15 cellular contexts compared by ENCODE assay signal in the genomic region with DNA sequence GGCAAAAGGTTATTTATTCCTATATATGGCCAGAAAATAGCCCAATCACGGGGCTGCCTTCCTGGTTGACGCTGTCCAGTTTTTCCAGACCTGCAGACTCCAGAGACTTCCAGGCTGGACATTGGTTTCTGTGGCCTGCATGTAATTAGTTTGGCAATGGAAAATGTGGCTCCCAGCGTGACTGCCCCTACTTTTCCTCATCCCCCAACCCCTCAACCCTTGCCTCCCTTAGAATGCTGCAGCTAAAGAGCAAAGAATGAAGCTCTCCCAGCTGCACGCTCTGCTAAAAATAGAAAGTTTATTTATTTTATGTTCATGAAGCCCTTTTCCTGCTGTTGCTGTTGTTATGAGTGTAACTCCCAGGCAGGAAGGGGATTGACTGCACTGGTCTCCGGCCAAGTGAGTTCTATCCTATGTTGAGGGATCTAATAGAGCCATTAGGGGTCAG. TPM values are rescaled to one million over a fixed set of nuclear protein-coding genes. Genes with fewer than 3 reads are reported as not detected.
A peak's percentile ranks its signal among the peaks of the same experiment; 100 is the strongest.
DNase-seq lines count a peak whose midpoint lies in the region; ATAC-seq and TF ChIP-seq lines count a peak whose summit lies in the region.
"Had no signal": no experiment of that assay in that cellular context is flagged by ENCODE, and none has a peak within 500 bp of the region (broad histone marks: within the 10 kb centered on the region; RNA-seq: fewer than 3 reads in every experiment).

No MANE protein-coding gene starts in this region.

- peak overlapping the region in 2 of 4 donors; percentile 23 to 49 for H3K27ac ChIP-seq in body of pancreas
- H3K27ac ChIP-seq in spleen: peak overlapping the region in 7 of 8 donors; percentile 45 to 70 (median 58)
- H3K27ac ChIP-seq in osteoblast (ENCODE audit: low read depth, low read length): no peak overlapping the region
- H3K27ac ChIP-seq: GM23248, PC-9 had no signal

- no peak overlapping the region for H3K4me3 Mint-ChIP-seq in activated CD4-positive, alpha-beta T cell treated with anti-CD3 and anti-CD28 coated beads, Interleukin-2, amount 10 ng/mL, durations not matched to agents 24 days and 14 days
- H3K4me3 Mint-ChIP-seq: activated CD8-positive, alpha-beta memory T cell treated with anti-CD3 and anti-CD28 coated beads, Interleukin-2, amount 10 ng/mL, durations not matched to agents 7 days and 5 days; CD8-positive, alpha-beta T cell had no signal

- no peaks in the 10 kb centered on the region for H3K36me3 ChIP-seq in body of pancreas (replicated peaks in 1 of 2; ENCODE audit: insufficient read depth in 1 of 2, low read depth in 2 of 2)
- H3K36me3 ChIP-seq in spleen: no peaks in the 10 kb centered on the region
- no peaks in the 10 kb centered on the region for H3K36me3 ChIP-seq in osteoblast (ENCODE audit: insufficient read depth, low read length)

- no peaks in the 10 kb centered on the region for H3K79me2 ChIP-seq in osteoblast (ENCODE audit: insufficient read depth, low read length)

- H3K27me3 Mint-ChIP-seq in activated CD4-positive, alpha-beta T cell treated with anti-CD3 and anti-CD28 coated beads, Interleukin-2, amount 10 ng/mL, durations not matched to agents 24 days and 14 days: no peaks in the 10 kb centered on the region

- H3K27ac Mint-ChIP-seq in activated CD4-positive, alpha-beta T cell treated with anti-CD3 and anti-CD28 coated beads, Interleukin-2, amount 10 ng/mL, durations not matched to agents 24 days and 14 days: no peak overlapping the region
- H3K27ac Mint-ChIP-seq: activated CD8-positive, alpha-beta memory T cell treated with anti-CD3 and anti-CD28 coated beads, Interleukin-2, amount 10 ng/mL, durations not matched to agents 7 days and 5 days; CD8-positive, alpha-beta T cell; progenitor cell of endocrine pancreas had no signal

- TF ChIP-seq CTCF in body of pancreas (IDR thresholded peaks at IDR 0.05) (no peak), spleen (IDR thresholded peaks at IDR 0.05 in 8 of 11, conservative IDR thresholded peaks at IDR 0.05 in 3 of 11) (no peak), osteoblast (IDR thresholded peaks at IDR 0.05; ENCODE audit: extremely low read depth, low read depth, low read length) (no peak)

- intact Hi-C loops in body of pancreas (cut with DNase I) (loop anchor here (10.0 kb wide), 1 partner anchor 46 kb away; no protein-coding TSS in a partner anchor), spleen (cut with DNase I; ENCODE audit: low total_unique reads) (no loop called here)
- intact Hi-C loops in activated CD4-positive, alpha-beta T cell treated with anti-CD3 and anti-CD28 coated beads, Interleukin-2, amount 10 ng/mL, durations not matched to agents 24 days and 14 days (cut with micrococcal nuclease): no loop called here

- no peak overlapping the region for H2AFZ ChIP-seq in osteoblast (ENCODE audit: low read length)
- H2AFZ ChIP-seq: GM23248, PC-9 had no signal

- ATAC-seq in body of pancreas (peak; percentile 42), left lobe of liver (peak; percentile 47)
- ATAC-seq: activated CD8-positive, alpha-beta memory T cell treated with anti-CD3 and anti-CD28 coated beads, Interleukin-2, amount 10 ng/mL, durations not matched to agents 7 days and 5 days; CD8-positive, alpha-beta T cell had no signal

- H3K36me3 Mint-ChIP-seq in activated CD4-positive, alpha-beta T cell treated with anti-CD3 and anti-CD28 coated beads, Interleukin-2, amount 10 ng/mL, durations not matched to agents 24 days and 14 days (ENCODE audit: low read depth): no peaks in the 10 kb centered on the region
- H3K36me3 Mint-ChIP-seq: activated CD8-positive, alpha-beta memory T cell treated with anti-CD3 and anti-CD28 coated beads, Interleukin-2, amount 10 ng/mL, durations not matched to agents 7 days and 5 days; CD8-positive, alpha-beta T cell had no signal

- no peaks in the 10 kb centered on the region for H3K4me1 ChIP-seq in body of pancreas
- peaks cover 0 to 66% (median 34%) of the 10 kb centered on the region in 6 donors for H3K4me1 ChIP-seq in spleen
- H3K4me1 ChIP-seq in osteoblast (ENCODE audit: insufficient read depth, low read length): no peaks in the 10 kb centered on the region

- no peaks in the 10 kb centered on the region for H4K20me1 ChIP-seq in osteoblast (ENCODE audit: insufficient read depth, low read length)

- H3K9me3 Mint-ChIP-seq in activated CD4-positive, alpha-beta T cell treated with anti-CD3 and anti-CD28 coated beads, Interleukin-2, amount 10 ng/mL, durations not matched to agents 24 days and 14 days: no peaks in the 10 kb centered on the region
- H3K9me3 Mint-ChIP-seq: CD8-positive, alpha-beta T cell had no signal

- no peaks in the 10 kb centered on the region for H3K27me3 ChIP-seq in body of pancreas
- H3K27me3 ChIP-seq in spleen (replicated peaks in 1 of 7): no peaks in the 10 kb centered on the region
- no peaks in the 10 kb centered on the region for H3K27me3 ChIP-seq in osteoblast (ENCODE audit: insufficient read depth, low read length)

- H3K9me3 ChIP-seq in body of pancreas (no peaks in the 10 kb centered on the region), spleen (no peaks in the 10 kb centered on the region), osteoblast (ENCODE audit: low read depth, low read length) (no peaks in the 10 kb centered on the region)

- H3K4me3 ChIP-seq in body of pancreas (no peak overlapping the region), spleen (no peak overlapping the region), osteoblast (ENCODE audit: insufficient read depth, low read length) (no peak overlapping the region)
- H3K4me3 ChIP-seq: GM23248, PC-9 had no signal

- H3K4me2 ChIP-seq in osteoblast (ENCODE audit: insufficient read depth, low read length): no peak overlapping the region
- H3K4me2 ChIP-seq: PC-9 had no signal

- peak; percentile 5 for DNase-seq in EL
- DNase-seq in body of pancreas: peak in 2 of 4 donors; percentile 12 to 16
- DNase-seq in left lobe of liver (ENCODE audit: low spot score): no peak
- DNase-seq in spleen: no peak
- DNase-seq in osteoblast (ENCODE audit: insufficient read length, low spot score, missing footprints): no peak
- DNase-seq in HuH-7.5 (ENCODE audit: low spot score): no peak
- no peak for DNase-seq in GDM1 (lab: John Stamatoyannopoulos, UW)
- DNase-seq in activated CD4-positive, alpha-beta T cell treated with anti-CD3 and anti-CD28 coated beads, Interleukin-2, amount 10 ng/mL, durations not matched to agents 24 days and 14 days: no peak
- DNase-seq: activated CD8-positive, alpha-beta memory T cell treated with anti-CD3 and anti-CD28 coated beads, Interleukin-2, amount 10 ng/mL, durations not matched to agents 7 days and 5 days; CD8-positive, alpha-beta T cell; GM23248; islet precursor cell; NCI-H1930; PC-9 had no signal

- 51 to 56% methylated on average over 5 of the region's 5 CpGs for WGBS in body of pancreas, 2 donors
- WGBS in spleen, 5 donors: 20 to 39% (median 38%) methylated on average over 5 of the region's 5 CpGs

- TF ChIP-seq POLR2A in body of pancreas (IDR thresholded peaks at IDR 0.05) (no peak), spleen (IDR thresholded peaks at IDR 0.05) (no peak)

- peaks cover 9% of the 10 kb centered on the region for H3K4me1 Mint-ChIP-seq in activated CD4-positive, alpha-beta T cell treated with anti-CD3 and anti-CD28 coated beads, Interleukin-2, amount 10 ng/mL, durations not matched to agents 24 days and 14 days

RNA-seq across cellular contexts. Expression of a gene that starts 8.5 kb away (rescaled TPM):
- total RNA-seq in body of pancreas: 10 to 100 TPM; 10.1 to 29.7 TPM
- 5.9 TPM for total RNA-seq in left lobe of liver
- 100 to 1,000 TPM in 1 of 7 donors, 10 to 100 TPM in 6; 45.9 to 111 (median 52.0) TPM for total RNA-seq in spleen
- 10 to 100 TPM; 13.7 to 19.1 (median 18.7) TPM for polyA plus RNA-seq in spleen
- total RNA-seq in osteoblast: 0.59 and 1.1 TPM in 2 replicates
- total RNA-seq in activated CD4-positive, alpha-beta T cell treated with anti-CD3 and anti-CD28 coated beads, Interleukin-2, amount 10 ng/mL, durations not matched to agents 24 days and 14 days: 32.6 and 35.4 TPM in 2 replicates
